ENCODE assay signal across 26 cellular contexts in genomic region chr12:107921062-107921461, GRCh38.
"Had no signal": no experiment of that assay in that cellular context is flagged by ENCODE, and none has a peak within 500 bp of the region (broad histone marks: within the 10 kb centered on the region; RNA-seq: fewer than 3 reads in every experiment).

No MANE protein-coding gene starts in this region.

- ATAC-seq: activated CD4-positive, alpha-beta T cell treated with anti-CD3 and anti-CD28 coated beads for 36 hours; activated CD8-positive, alpha-beta memory T cell treated with anti-CD3 and anti-CD28 coated beads, Interleukin-2, amount 10 ng/mL, durations not matched to agents 7 days and 5 days; activated CD8-positive, alpha-beta T cell treated with anti-CD3 and anti-CD28 coated beads, Interleukin-2, amount 10 ng/mL, durations not matched to agents 7 days and 5 days; activated naive CD4-positive, alpha-beta T cell treated with anti-CD3 and anti-CD28 coated beads, Interleukin-2, amount 50 U/mL, for 72 hours; activated T-cell treated with anti-CD3 and anti-CD28 coated beads, Interleukin-2, amount 50 U/mL, for 72 hours; esophagus mucosa; gastroesophageal sphincter had no signal

- H3K27me3 ChIP-seq: brain microvascular endothelial cell, colonic mucosa had no signal

- H3K4me1 ChIP-seq: colonic mucosa, gastroesophageal sphincter had no signal

- H3K36me3 ChIP-seq: brain microvascular endothelial cell, cardiac muscle cell, colonic mucosa, gastroesophageal sphincter had no signal

- H3K27ac ChIP-seq: brain microvascular endothelial cell, cardiac muscle cell, colonic mucosa, gastroesophageal sphincter had no signal

- DNase-seq: activated CD4-positive, alpha-beta memory T cell treated with anti-CD3 and anti-CD28 coated beads for 36 hours; activated CD4-positive, alpha-beta T cell treated with anti-CD3 and anti-CD28 coated beads for 36 hours; activated CD4-positive, alpha-beta T cell treated with anti-CD3 and anti-CD28 coated beads, Interleukin-2, amount 10 ng/mL, durations not matched to agents 24 days and 14 days; activated CD4-positive, CD25-positive, alpha-beta regulatory T cell; activated CD4-positive, CD25-positive, alpha-beta regulatory T cell treated with anti-CD3 and anti-CD28 coated beads, Interleukin-2, amount 50 U/mL, for 72 hours; activated CD8-positive, alpha-beta memory T cell treated with anti-CD3 and anti-CD28 coated beads, Interleukin-2, amount 10 ng/mL, durations not matched to agents 7 days and 5 days; activated CD8-positive, alpha-beta memory T cell treated with anti-CD3 and anti-CD28 coated beads, Interleukin-2, amount 50 U/mL, for 4 hours; activated CD8-positive, alpha-beta T cell treated with anti-CD3 and anti-CD28 coated beads, Interleukin-2, amount 10 ng/mL, durations not matched to agents 7 days and 5 days; activated gamma-delta T cell; activated naive CD4-positive, alpha-beta T cell; activated naive CD4-positive, alpha-beta T cell treated with anti-CD3 and anti-CD28 coated beads, Interleukin-2, amount 10 ng/mL, durations not matched to agents 7 days and 5 days; activated naive CD8-positive, alpha-beta T cell treated with anti-CD3 and anti-CD28 coated beads, Interleukin-2, amount 10 ng/mL, durations not matched to agents 7 days and 5 days; activated T-cell treated with anti-CD3 and anti-CD28 coated beads, Interleukin-2, amount 50 U/mL, for 1 hour; activated T-cell treated with anti-CD3 and anti-CD28 coated beads, Interleukin-2, amount 50 U/mL, for 72 hours; brain microvascular endothelial cell; central memory CD4-positive, alpha-beta T cell; cerebellar nuclear complex; colonic mucosa; effector CD8-positive, alpha-beta T cell; foreskin melanocyte; head of caudate nucleus; T-helper 2 cell had no signal

- H3K9me3 ChIP-seq: colonic mucosa, gastroesophageal sphincter had no signal

- H3K4me3 ChIP-seq: cardiac muscle cell, colonic mucosa, gastroesophageal sphincter had no signal
